In the genomic region with DNA sequence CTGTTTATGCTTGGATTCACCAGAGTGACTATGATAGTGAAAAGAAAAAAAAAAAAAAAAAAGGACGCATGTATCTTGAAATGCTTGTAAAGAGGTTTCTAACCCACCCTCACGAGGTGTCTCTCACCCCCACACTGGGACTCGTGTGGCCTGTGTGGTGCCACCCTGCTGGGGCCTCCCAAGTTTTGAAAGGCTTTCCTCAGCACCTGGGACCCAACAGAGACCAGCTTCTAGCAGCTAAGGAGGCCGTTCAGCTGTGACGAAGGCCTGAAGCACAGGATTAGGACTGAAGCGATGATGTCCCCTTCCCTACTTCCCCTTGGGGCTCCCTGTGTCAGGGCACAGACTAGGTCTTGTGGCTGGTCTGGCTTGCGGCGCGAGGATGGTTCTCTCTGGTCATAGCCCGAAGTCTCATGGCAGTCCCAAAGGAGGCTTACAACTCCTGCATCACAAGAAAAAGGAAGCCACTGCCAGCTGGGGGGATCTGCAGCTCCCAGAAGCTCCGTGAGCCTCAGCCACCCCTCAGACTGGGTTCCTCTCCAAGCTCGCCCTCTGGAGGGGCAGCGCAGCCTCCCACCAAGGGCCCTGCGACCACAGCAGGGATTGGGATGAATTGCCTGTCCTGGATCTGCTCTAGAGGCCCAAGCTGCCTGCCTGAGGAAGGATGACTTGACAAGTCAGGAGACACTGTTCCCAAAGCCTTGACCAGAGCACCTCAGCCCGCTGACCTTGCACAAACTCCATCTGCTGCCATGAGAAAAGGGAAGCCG, we compare ENCODE assay signal across 12 cellular contexts. TPM values are rescaled to one million over a fixed set of nuclear protein-coding genes. Genes with fewer than 3 reads are reported as not detected.
DNase-seq lines count a peak whose midpoint lies in the region; TF ChIP-seq lines count a peak whose summit lies in the region.
"Had no signal": no experiment of that assay in that cellular context is flagged by ENCODE, and none has a peak within 500 bp of the region (broad histone marks: within the 10 kb centered on the region; RNA-seq: fewer than 3 reads in every experiment).

No MANE protein-coding gene starts in this region.

- H3K9me2 ChIP-seq in Karpas-422 (replicated peaks; ENCODE audit: insufficient read depth, low read length), result no peaks in the 10 kb centered on the region

- H3K27me3 Mint-ChIP-seq in CD14-positive monocyte (ENCODE audit: low read depth in 3 of 3), result peaks cover 0 to 3% (median 1%) of the 10 kb centered on the region in 3 donors
- no peaks in the 10 kb centered on the region for H3K27me3 Mint-ChIP-seq in endodermal cell (ENCODE audit: insufficient read depth)
- H3K27me3 Mint-ChIP-seq in nephron (ENCODE audit: low read depth), result no peaks in the 10 kb centered on the region

- H3K27me3 ChIP-seq in Karpas-422 (ENCODE audit: low read length) (no peaks in the 10 kb centered on the region), endodermal cell (ENCODE audit: control insufficient read depth, insufficient read depth, low read length, poor library complexity, severe bottlenecking) (no peaks in the 10 kb centered on the region)

- no peaks in the 10 kb centered on the region for H3K9me3 ChIP-seq in Karpas-422 (ENCODE audit: low read length)
- no peaks in the 10 kb centered on the region for H3K9me3 ChIP-seq in endodermal cell (ENCODE audit: control insufficient read depth, low read length)

- H2AFZ ChIP-seq in Karpas-422 (ENCODE audit: low read length), result no peak overlapping the region

- no peak overlapping the region for H3K4me3 Mint-ChIP-seq in CD14-positive monocyte
- H3K4me3 Mint-ChIP-seq in endodermal cell, result no peak overlapping the region
- H3K4me3 Mint-ChIP-seq in nephron, result no peak overlapping the region

- H3K4me1 Mint-ChIP-seq in CD14-positive monocyte, result peaks cover 38% of the 10 kb centered on the region
- peaks cover 33% of the 10 kb centered on the region for H3K4me1 Mint-ChIP-seq in endodermal cell
- H3K4me1 Mint-ChIP-seq in nephron, result peaks cover 20% of the 10 kb centered on the region

- H4K20me1 ChIP-seq in Karpas-422 (ENCODE audit: insufficient read depth, low read depth, low read length), result no peaks in the 10 kb centered on the region

- TF ChIP-seq CTCF in CD14-positive monocyte (IDR thresholded peaks at IDR 0.05), result no peak
- TF ChIP-seq CTCF in endodermal cell (conservative IDR thresholded peaks at IDR 0.05), result peak; percentile 44
- TF ChIP-seq CTCF in nephron (IDR thresholded peaks at IDR 0.05; ENCODE audit: unreplicated experiment in 3 of 3), result no peak

- H3K36me3 Mint-ChIP-seq in CD14-positive monocyte (peaks cover 40 to 66% of the 10 kb centered on the region in 2 donors), endodermal cell (ENCODE audit: low read depth) (peaks cover 49% of the 10 kb centered on the region), nephron (ENCODE audit: low read depth) (peaks cover 60% of the 10 kb centered on the region)

- H3K4me1 ChIP-seq in Karpas-422 (ENCODE audit: low read length) (peaks cover 61% of the 10 kb centered on the region), endodermal cell (ENCODE audit: control insufficient read depth, insufficient read depth, low read length) (peaks cover 7% of the 10 kb centered on the region)

- DNase-seq in CD14-positive monocyte (ENCODE audit: low spot score), result no peak
- peak; percentile 87 for DNase-seq in Karpas-422
- DNase-seq in endodermal cell, result peak; percentile 76
- no peak for DNase-seq in superior temporal gyrus (ENCODE audit: extremely low spot score)
- DNase-seq in NCI-H1436 treated with DMSO at 0.1 percent for 48 hours (lab: John Stamatoyannopoulos, UW), result no peak
- no peak for DNase-seq in cerebellum (ENCODE audit: low spot score)
- DNase-seq in NCI-H2107 (lab: John Stamatoyannopoulos, UW), result no peak
- DNase-seq: COR-L47, NCI-H510A had no signal

- intact Hi-C loops in CD14-positive monocyte (cut with micrococcal nuclease), result no loop called here

- H3K27ac Mint-ChIP-seq in CD14-positive monocyte (peak overlapping the region; percentile 53 to 87 (median 74)), endodermal cell (peak overlapping the region; percentile 82), nephron (peak overlapping the region in 2 of 3 experiments; percentile 35 to 50)

- WGBS in endodermal cell (ENCODE audit: insufficient coverage in 1 of 2, insufficient read length in 1 of 2), 2 experiments, result 94 to 96% methylated on average over 10 to 15 of the region's 16 CpGs

- H3K9me3 Mint-ChIP-seq in CD14-positive monocyte (no peaks in the 10 kb centered on the region), endodermal cell (no peaks in the 10 kb centered on the region), nephron (no peaks in the 10 kb centered on the region)

- H3K4me3 ChIP-seq in Karpas-422 (ENCODE audit: low read length) (peak overlapping the region; percentile 58), endodermal cell (ENCODE audit: low read length) (no peak overlapping the region)

- peak overlapping the region; percentile 95 for H3K27ac ChIP-seq in Karpas-422 (ENCODE audit: low read length)
- H3K27ac ChIP-seq in endodermal cell (ENCODE audit: low read depth, low read length), result peak overlapping the region; percentile 42

- peak overlapping the region; percentile 72 for H3K4me2 ChIP-seq in Karpas-422 (ENCODE audit: low read depth, low read length, poor library complexity, severe bottlenecking)

- H3K9ac ChIP-seq in Karpas-422 (ENCODE audit: low read length), result peak overlapping the region; percentile 70
- no peak overlapping the region for H3K9ac ChIP-seq in endodermal cell (ENCODE audit: extremely low read depth, low read length, poor library complexity, severe bottlenecking)
- H3K9ac ChIP-seq: KMS-11 had no signal

- H3K79me2 ChIP-seq in Karpas-422 (ENCODE audit: low read length), result no peaks in the 10 kb centered on the region

- H3K36me3 ChIP-seq in Karpas-422 (ENCODE audit: insufficient read depth, low read length) (peaks cover 21% of the 10 kb centered on the region), endodermal cell (ENCODE audit: control insufficient read depth, insufficient read depth, low read length) (peaks cover 49% of the 10 kb centered on the region)

RNA-seq across cellular contexts. Expression of a gene that starts 27.2 kb away (rescaled TPM):
- polyA plus RNA-seq in CD14-positive monocyte, result not detected
- total RNA-seq in Karpas-422 (2014; rRNA removed; shearing (Covaris generic); ENCODE audit: low replicate concordance), result not detected in 2 replicates
- total RNA-seq in endodermal cell, result not detected
- not detected for polyA plus RNA-seq in endodermal cell (2013, experiment 1 of 2)
- not detected for polyA plus RNA-seq in endodermal cell (2013, experiment 2 of 2)
- 4.1 TPM for total RNA-seq in cerebellum
- total RNA-seq: osteocyte had no signal

Comparison
In these comparisons a context has a peak if more than half of its experiments do, and no peak if none do; other contexts are left out.
1. DNase-seq: peak in Karpas-422 (single experiment) and endodermal cell (single experiment); none in CD14-positive monocyte (single experiment), superior temporal gyrus (single experiment), NCI-H1436 treated with DMSO at 0.1 percent for 48 hours (single experiment), cerebellum (single experiment) and NCI-H2107 (single experiment).
2. Peak in every context shown above with its lines, with median percentiles within 50 percentile points of each other: H3K27ac Mint-ChIP-seq.